In genomic region chr17:7328009-7328408, GRCh38 we compare ENCODE assay signal across 9 cellular contexts. TPM values are rescaled to one million over a fixed set of nuclear protein-coding genes. Genes with fewer than 3 reads are reported as not detected.
DNase-seq lines count a peak whose midpoint lies in the region; ATAC-seq and TF ChIP-seq lines count a peak whose summit lies in the region.
"Had no signal": no experiment of that assay in that cellular context is flagged by ENCODE, and none has a peak within 500 bp of the region (broad histone marks: within the 10 kb centered on the region; RNA-seq: fewer than 3 reads in every experiment).

No MANE protein-coding gene starts in this region.

- H3K9me2 ChIP-seq in GM23338 (ENCODE audit: insufficient read depth) = no peaks in the 10 kb centered on the region

- H3K79me2 ChIP-seq in GM23338 (replicated peaks; ENCODE audit: insufficient read depth) = peaks cover 14% of the 10 kb centered on the region

- H2AFZ ChIP-seq in GM23338 = no peak overlapping the region

- H3K4me3 Mint-ChIP-seq in GM23338 (peak overlapping the region; percentile 99), memory B cell (peak overlapping the region; percentile 41)
- H3K4me3 Mint-ChIP-seq in activated T-helper 17 cell treated with anti-CD3 and anti-CD28 coated beads, Interleukin-2, amount 50 U/mL, for 72 hours = peak overlapping the region; percentile 99

- ATAC-seq in GM23338 = no peak
- ATAC-seq in activated T-helper 17 cell treated with anti-CD3 and anti-CD28 coated beads, Interleukin-2, amount 50 U/mL, for 72 hours (replicated peaks) = no peak
- no peak for ATAC-seq in memory B cell (ENCODE audit: low read depth)
- ATAC-seq in HG02642 (IDR thresholded peaks at IDR 0.05; ENCODE audit: poor library complexity, unreplicated experiment) = no peak

- H3K27ac Mint-ChIP-seq in GM23338 (peak overlapping the region; percentile 25; the same call in 1 of the 2 replicates), memory B cell (peak overlapping the region; percentile 90)
- peak overlapping the region; percentile 97 for H3K27ac Mint-ChIP-seq in activated T-helper 17 cell treated with anti-CD3 and anti-CD28 coated beads, Interleukin-2, amount 50 U/mL, for 72 hours

- DNase-seq in GM23338 (ENCODE audit: low spot score) = no peak
- no peak for DNase-seq in memory B cell (ENCODE audit: low spot score in 2 of 2)
- no peak for DNase-seq in T1000 (lab: John Stamatoyannopoulos, UW)
- no peak for DNase-seq in COR-L47 (lab: John Stamatoyannopoulos, UW)
- DNase-seq in erythroblast (lab: John Stamatoyannopoulos, UW) = no peak
- DNase-seq: SW 1271 had no signal

- H3K4me1 Mint-ChIP-seq in GM23338 (peaks cover 22% of the 10 kb centered on the region), memory B cell (peaks cover 25% of the 10 kb centered on the region)
- H3K4me1 Mint-ChIP-seq in activated T-helper 17 cell treated with anti-CD3 and anti-CD28 coated beads, Interleukin-2, amount 50 U/mL, for 72 hours = peaks cover 20% of the 10 kb centered on the region

- peak overlapping the region; percentile 99 for H3K4me2 ChIP-seq in GM23338

- H3K4me1 ChIP-seq in GM23338 (ENCODE audit: insufficient read depth) = peaks cover 10% of the 10 kb centered on the region

- TF ChIP-seq POLR2A in erythroblast (IDR thresholded peaks at IDR 0.05; ENCODE audit: low read length) = no peak

- H3K9me3 Mint-ChIP-seq in GM23338 (no peaks in the 10 kb centered on the region), memory B cell (no peaks in the 10 kb centered on the region)
- H3K9me3 Mint-ChIP-seq in activated T-helper 17 cell treated with anti-CD3 and anti-CD28 coated beads, Interleukin-2, amount 50 U/mL, for 72 hours = no peaks in the 10 kb centered on the region

- H4K20me1 ChIP-seq in GM23338 (replicated peaks; ENCODE audit: insufficient read depth) = no peaks in the 10 kb centered on the region

- H3K27me3 Mint-ChIP-seq in GM23338 (ENCODE audit: insufficient read depth, low read depth, poor library complexity) = peaks cover 7% of the 10 kb centered on the region
- H3K27me3 Mint-ChIP-seq in activated T-helper 17 cell treated with anti-CD3 and anti-CD28 coated beads, Interleukin-2, amount 50 U/mL, for 72 hours = no peaks in the 10 kb centered on the region
- H3K27me3 Mint-ChIP-seq in memory B cell = no peaks in the 10 kb centered on the region

- peaks cover 6% of the 10 kb centered on the region; the same call in 1 of the 2 replicates for H3K36me3 ChIP-seq in GM23338 (ENCODE audit: insufficient read depth)

- H3F3A ChIP-seq in GM23338 (replicated peaks; ENCODE audit: low read depth) = peaks cover 30% of the 10 kb centered on the region

- no peaks in the 10 kb centered on the region for H3K27me3 ChIP-seq in GM23338 (ENCODE audit: insufficient read depth)

- TF ChIP-seq CTCF in 22Rv1 (IDR thresholded peaks at IDR 0.05) (no peak), GM23338 (conservative IDR thresholded peaks at IDR 0.05; ENCODE audit: low read depth in 2 of 2) (no peak)

- H3K36me3 Mint-ChIP-seq in GM23338 (ENCODE audit: low read depth) = peaks cover 31% of the 10 kb centered on the region
- peaks cover 14% of the 10 kb centered on the region for H3K36me3 Mint-ChIP-seq in activated T-helper 17 cell treated with anti-CD3 and anti-CD28 coated beads, Interleukin-2, amount 50 U/mL, for 72 hours (ENCODE audit: low read depth)
- peaks cover 3% of the 10 kb centered on the region for H3K36me3 Mint-ChIP-seq in memory B cell

- peak overlapping the region; percentile 70 for H3K4me3 ChIP-seq in GM23338

- peak overlapping the region; percentile 85 for H3K27ac ChIP-seq in 22Rv1
- no peak overlapping the region for H3K27ac ChIP-seq in GM23338 (ENCODE audit: low read depth)

TF ChIP-seq in GM23338, 12 proteins besides CTCF, POLR2A, EP300 and RAD21:
- TF ChIP-seq NANOG (IDR thresholded peaks at IDR 0.05; ENCODE audit: borderline replicate concordance) = no peak

RNA-seq across cellular contexts. Expression of gene NEURL4, which starts 1.1 kb away (rescaled TPM):
- total RNA-seq in GM23338 (2014; rRNA removed; shearing (Covaris generic)) = 36.8 and 42.3 TPM in 2 replicates
- polyA plus RNA-seq in GM23338 (2016; fragmentation: Nextera tagmentation; extraction: Ambion mirVana) = 6.3 and 6.7 TPM in 2 replicates
- 10 to 100 TPM; 22.9 to 33.0 TPM for total RNA-seq in activated T-helper 17 cell treated with anti-CD3 and anti-CD28 coated beads, Interleukin-2, amount 50 U/mL, for 72 hours

RNA-seq across cellular contexts. Expression of gene ACAP1, which starts 8.3 kb away (rescaled TPM):
- total RNA-seq in GM23338 (2014; rRNA removed; shearing (Covaris generic)) = 30.7 and 35.8 TPM in 2 replicates
- 40.1 and 43.9 TPM in 2 replicates for polyA plus RNA-seq in GM23338 (2016; fragmentation: Nextera tagmentation; extraction: Ambion mirVana)
- 100 to 1,000 TPM; 527 to 774 TPM for total RNA-seq in activated T-helper 17 cell treated with anti-CD3 and anti-CD28 coated beads, Interleukin-2, amount 50 U/mL, for 72 hours

RNA-seq across cellular contexts. Expression of gene GPS2, which starts 12.8 kb away (rescaled TPM):
- 64.8 and 83.4 TPM in 2 replicates for total RNA-seq in GM23338 (2014; rRNA removed; shearing (Covaris generic))
- 117 and 122 TPM in 2 replicates for polyA plus RNA-seq in GM23338 (2016; fragmentation: Nextera tagmentation; extraction: Ambion mirVana)
- total RNA-seq in activated T-helper 17 cell treated with anti-CD3 and anti-CD28 coated beads, Interleukin-2, amount 50 U/mL, for 72 hours = 10 to 100 TPM; 38.3 to 65.6 TPM

RNA-seq across cellular contexts. Expression of gene EIF5A, which starts 20.6 kb away (rescaled TPM):
- 791 and 833 TPM in 2 replicates for total RNA-seq in GM23338 (2014; rRNA removed; shearing (Covaris generic))
- 1,562 and 1,621 TPM in 2 replicates for polyA plus RNA-seq in GM23338 (2016; fragmentation: Nextera tagmentation; extraction: Ambion mirVana)
- total RNA-seq in activated T-helper 17 cell treated with anti-CD3 and anti-CD28 coated beads, Interleukin-2, amount 50 U/mL, for 72 hours = 100 to 1,000 TPM; 429 to 978 TPM

RNA-seq across cellular contexts. Expression of gene KCTD11, which starts 24.0 kb away (rescaled TPM):
- 7.7 and 8.8 TPM in 2 replicates for total RNA-seq in GM23338 (2014; rRNA removed; shearing (Covaris generic))
- 2.2 and 2.3 TPM in 2 replicates for polyA plus RNA-seq in GM23338 (2016; fragmentation: Nextera tagmentation; extraction: Ambion mirVana)
- 10 to 100 TPM; 14.0 to 96.8 TPM for total RNA-seq in activated T-helper 17 cell treated with anti-CD3 and anti-CD28 coated beads, Interleukin-2, amount 50 U/mL, for 72 hours

Comparison
In these comparisons a context has a peak if more than half of its experiments do, and no peak if none do; other contexts are left out.
1. H3K27ac Mint-ChIP-seq: peak in every context shown above with its lines; median percentile 97 in activated T-helper 17 cell treated with anti-CD3 and anti-CD28 coated beads, Interleukin-2, amount 50 U/mL, for 72 hours; 90 in memory B cell; 25 in GM23338.
2. H3K4me3 Mint-ChIP-seq: peak in every context shown above with its lines; median percentile 99 in GM23338; 99 in activated T-helper 17 cell treated with anti-CD3 and anti-CD28 coated beads, Interleukin-2, amount 50 U/mL, for 72 hours; 41 in memory B cell.
3. RNA of gene ACAP1, which starts 8.3 kb away (total RNA-seq): 527 to 774 TPM in activated T-helper 17 cell treated with anti-CD3 and anti-CD28 coated beads, Interleukin-2, amount 50 U/mL, for 72 hours; 30.7 to 35.8 TPM in GM23338; every median in the first group is over 10 times any median in the second.